Comparison of ENCODE assay signal across 34 cellular contexts in the genomic region with DNA sequence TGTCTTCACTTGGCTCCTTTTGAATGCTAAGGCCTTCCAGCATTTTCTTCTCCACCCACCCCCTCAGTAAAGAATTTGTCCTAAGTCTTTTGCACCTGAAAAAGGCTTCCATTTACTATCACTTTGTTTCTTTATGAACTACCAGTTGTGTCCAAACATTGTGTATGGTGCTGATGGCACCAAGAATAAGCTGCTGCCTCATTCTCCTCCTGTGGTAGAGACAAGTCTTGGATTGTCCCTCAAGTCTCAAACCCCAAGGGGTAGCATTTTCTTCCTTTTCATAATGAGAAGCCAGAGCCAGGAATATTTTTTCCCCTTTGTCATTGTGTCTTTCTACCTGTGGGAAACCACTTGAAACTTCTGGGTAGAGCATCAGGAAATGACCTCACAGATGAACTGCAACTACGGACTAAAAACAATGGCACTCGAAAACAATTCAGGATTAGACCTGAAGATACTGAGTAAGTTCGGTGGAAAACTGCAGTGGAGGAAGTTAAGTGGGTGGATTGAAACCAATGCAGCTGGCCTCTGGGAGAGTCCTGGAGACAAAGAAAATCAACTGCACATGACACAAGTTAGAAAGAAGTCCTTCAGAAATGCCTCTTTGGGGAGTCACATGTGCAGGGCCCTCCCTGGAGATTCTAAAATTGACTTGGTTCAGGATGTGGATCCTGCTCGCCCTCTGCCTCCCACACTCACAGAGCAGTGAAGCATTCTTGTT.
DNase-seq lines count a peak whose midpoint lies in the region; ATAC-seq and TF ChIP-seq lines count a peak whose summit lies in the region.
"Had no signal": no experiment of that assay in that cellular context is flagged by ENCODE, and none has a peak within 500 bp of the region (broad histone marks: within the 10 kb centered on the region; RNA-seq: fewer than 3 reads in every experiment).

No MANE protein-coding gene starts in this region.

- no peak overlapping the region for H3K4me3 Mint-ChIP-seq in WTC11
- no peak overlapping the region for H3K4me3 Mint-ChIP-seq in stimulated activated memory B cell treated with anti-CD40 and anti-IgM and Interleukin-4, amounts not matched to agents 10 μg/mL and 1 μg/mL and 100 μg/mL, for 72 hours
- no peak overlapping the region for H3K4me3 Mint-ChIP-seq in natural killer cell treated with Interleukin-12 subunit alpha and Interleukin-12 subunit beta and Interleukin-15 and Interleukin-18, amount 100 ng/mL, for 72 hours
- H3K4me3 Mint-ChIP-seq: activated B cell treated with CpG ODN at 0.5 μM for 24 hours; activated CD8-positive, alpha-beta memory T cell treated with anti-CD3 and anti-CD28 coated beads, Interleukin-2, amount 10 ng/mL, durations not matched to agents 7 days and 5 days; activated naive CD4-positive, alpha-beta T cell treated with anti-CD3 and anti-CD28 coated beads for 36 hours; brain; CD4-positive, alpha-beta T cell; effector memory CD8-positive, alpha-beta T cell; nephron progenitor cell; stimulated activated effector memory CD8-positive, alpha-beta T cell treated with anti-CD3 and anti-CD28 coated beads, Interleukin-12 subunit alpha, Interleukin-12 subunit beta, amount 100 ng/mL, for 72 hours had no signal

- H2AFZ ChIP-seq in mammary epithelial cell (ENCODE audit: low read depth, low read length), result no peak overlapping the region
- no peak overlapping the region for H2AFZ ChIP-seq in PC-9
- H2AFZ ChIP-seq: parathyroid adenoma had no signal

- BruUV-seq in mammary epithelial cell (replicated peaks; lab: Mats Ljungman, UMichigan), result no TSS peak
- BruUV-seq in PC-9 (replicated peaks; lab: Mats Ljungman, UMichigan), result no TSS peak

- in situ Hi-C loops in mammary epithelial cell (cut with MboI; ENCODE audit: low sequenced_read_pairs in 2 of 2), result no loop called here

- H3K4me2 ChIP-seq in mammary epithelial cell (ENCODE audit: insufficient read depth, low read depth, low read length) (no peak overlapping the region), PC-9 (no peak overlapping the region)

- H3K27me3 ChIP-seq in heart left ventricle (no peaks in the 10 kb centered on the region), mammary epithelial cell (ENCODE audit: insufficient read depth, low read length) (no peaks in the 10 kb centered on the region), PC-9 (ENCODE audit: insufficient read depth, low read depth) (no peaks in the 10 kb centered on the region)
- H3K27me3 ChIP-seq: adrenal gland, right atrium auricular region had no signal

- dilution Hi-C loops in mammary epithelial cell (cut with HindIII; ENCODE audit: low sequenced_read_pairs), result no loop called here

- peaks cover 0 to 6% (median 0%) of the 10 kb centered on the region in 9 donors for H3K36me3 ChIP-seq in heart left ventricle
- peaks cover 15% of the 10 kb centered on the region for H3K36me3 ChIP-seq in mammary epithelial cell (ENCODE audit: insufficient read depth, low read length)
- H3K36me3 ChIP-seq in PC-9 (ENCODE audit: low read depth), result 0 out of 2 replicates have a peak, but pooled peaks cover 9% of the 10 kb centered on the region
- H3K36me3 ChIP-seq: adrenal gland had no signal

- no peaks in the 10 kb centered on the region for H3F3A ChIP-seq in PC-9 (ENCODE audit: insufficient read depth, low read depth)

- DNase-seq in heart left ventricle, result no peak
- DNase-seq in left cardiac atrium, result no peak
- DNase-seq in WTC11 (ENCODE audit: low spot score), result no peak
- DNase-seq in glomerular endothelial cell (ENCODE audit: extremely low read depth, low read depth, low spot score), result peak; percentile 48
- no peak for DNase-seq in mammary epithelial cell
- no peak for DNase-seq in natural killer cell treated with Interleukin-12 subunit alpha and Interleukin-12 subunit beta and Interleukin-15 and Interleukin-18, amount 100 ng/mL, for 72 hours (ENCODE audit: low spot score)
- DNase-seq in PC-9, result no peak
- DNase-seq: activated B cell treated with CpG ODN at 0.5 μM for 24 hours; activated CD4-positive, alpha-beta T cell treated with anti-CD3 and anti-CD28 coated beads, Interleukin-2, amount 50 U/mL, for 1 hour; activated CD8-positive, alpha-beta memory T cell treated with anti-CD3 and anti-CD28 coated beads, Interleukin-2, amount 10 ng/mL, durations not matched to agents 7 days and 5 days; activated naive CD4-positive, alpha-beta T cell treated with anti-CD3 and anti-CD28 coated beads for 36 hours; adrenal gland; CD4-positive, alpha-beta T cell; effector memory CD8-positive, alpha-beta T cell; EL; left ventricle myocardium superior; NCI-H1048; NCI-H187 treated with DMSO at 0.1 percent for 48 hours; NCI-H2227 treated with DMSO at 0.1 percent for 48 hours; NCI-H526 treated with DMSO at 0.1 percent for 48 hours; nephron progenitor cell; SHP77; stimulated activated CD4-positive, alpha-beta T cell treated with anti-CD3 and anti-CD28 coated beads, Interleukin-4, amount 100 ng/mL, for 24 hours; SW 1271; T1000 had no signal

- H3K9me2 ChIP-seq in PC-9 (ENCODE audit: insufficient read depth), result no peaks in the 10 kb centered on the region

- no peaks in the 10 kb centered on the region for H3K27me3 Mint-ChIP-seq in WTC11 (ENCODE audit: low read depth)
- H3K27me3 Mint-ChIP-seq in stimulated activated memory B cell treated with anti-CD40 and anti-IgM and Interleukin-4, amounts not matched to agents 10 μg/mL and 1 μg/mL and 100 μg/mL, for 72 hours, result no peaks in the 10 kb centered on the region
- peaks cover 5 to 6% of the 10 kb centered on the region in 2 donors for H3K27me3 Mint-ChIP-seq in natural killer cell treated with Interleukin-12 subunit alpha and Interleukin-12 subunit beta and Interleukin-15 and Interleukin-18, amount 100 ng/mL, for 72 hours

- H3K4me3 ChIP-seq in heart left ventricle, result no peak overlapping the region
- H3K4me3 ChIP-seq in mammary epithelial cell (replicated peaks in 1 of 3; ENCODE audit: insufficient read depth in 1 of 3, low read depth in 2 of 3, low read length in 3 of 3), result no peak overlapping the region
- H3K4me3 ChIP-seq in PC-9, result no peak overlapping the region
- H3K4me3 ChIP-seq: adrenal gland, GM12878, right atrium auricular region had no signal

- TF ChIP-seq POLR2A in heart left ventricle (IDR thresholded peaks at IDR 0.05), result no peak

- CTCF ChIA-PET in WTC11 (lab: Charles Lee), result interaction anchor here (1.0 kb wide), 1 partner anchor 34 kb away, joined by 3 read pairs; no protein-coding TSS in a partner anchor
- CTCF ChIA-PET in mammary epithelial cell (lab: Charles Lee; ENCODE audit: low non-redundant PET), result no interaction called here
- CTCF ChIA-PET in PC-9 (lab: Charles Lee), result no interaction called here

- H3K4me1 Mint-ChIP-seq in WTC11, result 0 out of 2 replicates have a peak, but pooled peaks cover 3% of the 10 kb centered on the region
- H3K4me1 Mint-ChIP-seq in stimulated activated memory B cell treated with anti-CD40 and anti-IgM and Interleukin-4, amounts not matched to agents 10 μg/mL and 1 μg/mL and 100 μg/mL, for 72 hours, result no peaks in the 10 kb centered on the region
- no peaks in the 10 kb centered on the region for H3K4me1 Mint-ChIP-seq in natural killer cell treated with Interleukin-12 subunit alpha and Interleukin-12 subunit beta and Interleukin-15 and Interleukin-18, amount 100 ng/mL, for 72 hours (ENCODE audit: low read depth in 2 of 2)
- H3K4me1 Mint-ChIP-seq: activated B cell treated with CpG ODN at 0.5 μM for 24 hours; brain; stimulated activated effector memory CD8-positive, alpha-beta T cell treated with anti-CD3 and anti-CD28 coated beads, Interleukin-12 subunit alpha, Interleukin-12 subunit beta, amount 100 ng/mL, for 72 hours had no signal

- TF ChIP-seq CTCF in heart left ventricle (IDR thresholded peaks at IDR 0.05) (no peak), WTC11 (IDR thresholded peaks at IDR 0.05) (no peak), mammary epithelial cell (conservative IDR thresholded peaks at IDR 0.05 in 1 of 2, IDR thresholded peaks at IDR 0.05 in 1 of 2; ENCODE audit: extremely low read depth in 1 of 2, insufficient read depth in 1 of 2, low read depth in 1 of 2, low read length in 2 of 2) (no peak), PC-9 (conservative IDR thresholded peaks at IDR 0.05) (no peak)

- POLR2A ChIA-PET in WTC11 (lab: Charles Lee) (no interaction called here), PC-9 (lab: Charles Lee; ENCODE audit: unreplicated experiment) (no interaction called here)

- ATAC-seq in heart left ventricle (peak in 3 of 4 donors; percentile 28 to 90 (median 38)), left cardiac atrium (no peak), WTC11 (no peak)
- peak; percentile 21 for ATAC-seq in stimulated activated memory B cell treated with anti-CD40 and anti-IgM and Interleukin-4, amounts not matched to agents 10 μg/mL and 1 μg/mL and 100 μg/mL, for 72 hours
- ATAC-seq in natural killer cell treated with Interleukin-12 subunit alpha and Interleukin-12 subunit beta and Interleukin-15 and Interleukin-18, amount 100 ng/mL, for 72 hours, result no peak
- ATAC-seq: activated CD8-positive, alpha-beta memory T cell treated with anti-CD3 and anti-CD28 coated beads, Interleukin-2, amount 10 ng/mL, durations not matched to agents 7 days and 5 days; effector memory CD8-positive, alpha-beta T cell; esophagus mucosa; GM12878; left ventricle myocardium superior; Panc1; stimulated activated effector memory CD8-positive, alpha-beta T cell treated with anti-CD3 and anti-CD28 coated beads, Interleukin-12 subunit alpha, Interleukin-12 subunit beta, amount 100 ng/mL, for 72 hours had no signal

- 46 to 55% (median 52%) methylated on average over 4 of the region's 4 CpGs for WGBS in heart left ventricle, 4 donors
- WGBS in mammary epithelial cell (ENCODE audit: low coverage, missing lambda C conversion rate), result 63% methylated on average over 4 of the region's 4 CpGs

- H3K27ac ChIP-seq in heart left ventricle (peak overlapping the region in 8 of 12 donors; percentile 15 to 80 (median 58)), mammary epithelial cell (ENCODE audit: insufficient read depth, low read depth, low read length) (no peak overlapping the region), PC-9 (no peak overlapping the region)
- H3K27ac ChIP-seq: 22Rv1, adrenal gland, parathyroid adenoma had no signal

- peaks cover 0 to 9% (median 0%) of the 10 kb centered on the region in 12 donors for H3K4me1 ChIP-seq in heart left ventricle
- H3K4me1 ChIP-seq in mammary epithelial cell (ENCODE audit: insufficient read depth, low read length), result peaks cover 5% of the 10 kb centered on the region
- no peaks in the 10 kb centered on the region for H3K4me1 ChIP-seq in PC-9 (replicated peaks; ENCODE audit: insufficient read depth)
- H3K4me1 ChIP-seq: adrenal gland, parathyroid adenoma had no signal

- H3K9me3 ChIP-seq in heart left ventricle (no peaks in the 10 kb centered on the region), mammary epithelial cell (replicated peaks; ENCODE audit: insufficient read depth, low read length) (no peaks in the 10 kb centered on the region), PC-9 (ENCODE audit: insufficient read depth, low read depth) (no peaks in the 10 kb centered on the region)
- H3K9me3 ChIP-seq: adrenal gland, right atrium auricular region had no signal

- H3K9me3 Mint-ChIP-seq in WTC11, result no peaks in the 10 kb centered on the region
- H3K9me3 Mint-ChIP-seq in stimulated activated memory B cell treated with anti-CD40 and anti-IgM and Interleukin-4, amounts not matched to agents 10 μg/mL and 1 μg/mL and 100 μg/mL, for 72 hours, result peaks cover 5% of the 10 kb centered on the region
- H3K9me3 Mint-ChIP-seq in natural killer cell treated with Interleukin-12 subunit alpha and Interleukin-12 subunit beta and Interleukin-15 and Interleukin-18, amount 100 ng/mL, for 72 hours, result no peaks in the 10 kb centered on the region
- H3K9me3 Mint-ChIP-seq: activated B cell treated with CpG ODN at 0.5 μM for 24 hours, nephron progenitor cell had no signal

- no peak overlapping the region for H3K27ac Mint-ChIP-seq in WTC11
- H3K27ac Mint-ChIP-seq in stimulated activated memory B cell treated with anti-CD40 and anti-IgM and Interleukin-4, amounts not matched to agents 10 μg/mL and 1 μg/mL and 100 μg/mL, for 72 hours, result no peak overlapping the region
- H3K27ac Mint-ChIP-seq in natural killer cell treated with Interleukin-12 subunit alpha and Interleukin-12 subunit beta and Interleukin-15 and Interleukin-18, amount 100 ng/mL, for 72 hours, result no peak overlapping the region
- H3K27ac Mint-ChIP-seq: activated B cell treated with CpG ODN at 0.5 μM for 24 hours; activated CD8-positive, alpha-beta memory T cell treated with anti-CD3 and anti-CD28 coated beads, Interleukin-2, amount 10 ng/mL, durations not matched to agents 7 days and 5 days; activated naive CD4-positive, alpha-beta T cell treated with anti-CD3 and anti-CD28 coated beads for 36 hours; brain; CD4-positive, alpha-beta T cell; effector memory CD8-positive, alpha-beta T cell; stimulated activated effector memory CD8-positive, alpha-beta T cell treated with anti-CD3 and anti-CD28 coated beads, Interleukin-12 subunit alpha, Interleukin-12 subunit beta, amount 100 ng/mL, for 72 hours had no signal

- no peaks in the 10 kb centered on the region for H4K20me1 ChIP-seq in mammary epithelial cell (ENCODE audit: insufficient read depth, low read length)
- H4K20me1 ChIP-seq in PC-9 (ENCODE audit: insufficient read depth), result no peaks in the 10 kb centered on the region

- no peaks in the 10 kb centered on the region for H3K36me3 Mint-ChIP-seq in WTC11
- no peaks in the 10 kb centered on the region for H3K36me3 Mint-ChIP-seq in stimulated activated memory B cell treated with anti-CD40 and anti-IgM and Interleukin-4, amounts not matched to agents 10 μg/mL and 1 μg/mL and 100 μg/mL, for 72 hours
- no peaks in the 10 kb centered on the region for H3K36me3 Mint-ChIP-seq in natural killer cell treated with Interleukin-12 subunit alpha and Interleukin-12 subunit beta and Interleukin-15 and Interleukin-18, amount 100 ng/mL, for 72 hours
- H3K36me3 Mint-ChIP-seq: activated CD8-positive, alpha-beta memory T cell treated with anti-CD3 and anti-CD28 coated beads, Interleukin-2, amount 10 ng/mL, durations not matched to agents 7 days and 5 days; brain; stimulated activated effector memory CD8-positive, alpha-beta T cell treated with anti-CD3 and anti-CD28 coated beads, Interleukin-12 subunit alpha, Interleukin-12 subunit beta, amount 100 ng/mL, for 72 hours had no signal

- H3K79me2 ChIP-seq in mammary epithelial cell (ENCODE audit: insufficient read depth, low read length), result peaks cover 30% of the 10 kb centered on the region
- H3K79me2 ChIP-seq in PC-9 (ENCODE audit: low read depth), result no peaks in the 10 kb centered on the region
- H3K79me2 ChIP-seq: parathyroid adenoma had no signal

- intact Hi-C loops in heart left ventricle (cut with DNase I) (no loop called here), left cardiac atrium (cut with DNase I) (no loop called here), mammary epithelial cell (cut with micrococcal nuclease) (no loop called here), PC-9 (cut with micrococcal nuclease; ENCODE audit: unreplicated experiment) (no loop called here)

- no peak overlapping the region for H3K9ac ChIP-seq in mammary epithelial cell (ENCODE audit: insufficient read depth, low read length)
- H3K9ac ChIP-seq: parathyroid adenoma had no signal

Comparison
In these comparisons a context has a peak if more than half of its experiments do, and no peak if none do; other contexts are left out.
1. ATAC-seq: peak in heart left ventricle (3 of 4) and stimulated activated memory B cell treated with anti-CD40 and anti-IgM and Interleukin-4, amounts not matched to agents 10 μg/mL and 1 μg/mL and 100 μg/mL, for 72 hours (single experiment); none in left cardiac atrium (0 of 2), WTC11 (single experiment) and natural killer cell treated with Interleukin-12 subunit alpha and Interleukin-12 subunit beta and Interleukin-15 and Interleukin-18, amount 100 ng/mL, for 72 hours (0 of 2).
2. H3K27ac ChIP-seq: peak in heart left ventricle (8 of 12); none in mammary epithelial cell (single experiment) and PC-9 (single experiment).